1 cellular context compared by ENCODE assay signal in genomic region chr7:64562621-64563275, GRCh38.
A peak's percentile ranks its signal among the peaks of the same experiment; 100 is the strongest.
TF ChIP-seq lines count a peak whose summit lies in the region.

Gene ZNF680, minus strand, starts transcription at chr7:64563071. Its CDS starts 117 bp downstream, at chr7:64562954.

TF ChIP-seq in GM12878, 131 proteins besides CTCF, POLR2A, EP300 and RAD21 (continued from another document and continues in another):
- TF ChIP-seq, protein P1, sequence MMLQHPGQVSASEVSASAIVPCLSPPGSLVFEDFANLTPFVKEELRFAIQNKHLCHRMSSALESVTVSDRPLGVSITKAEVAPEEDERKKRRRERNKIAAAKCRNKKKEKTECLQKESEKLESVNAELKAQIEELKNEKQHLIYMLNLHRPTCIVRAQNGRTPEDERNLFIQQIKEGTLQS (IDR thresholded peaks at IDR 0.05; ENCODE audit: borderline replicate concordance, extremely low read depth, low read depth, low read length) = no peak
- TF ChIP-seq ELK1 (IDR thresholded peaks at IDR 0.05; ENCODE audit: low read depth, low read length) = no peak
- no peak for TF ChIP-seq ZZZ3 (IDR thresholded peaks at IDR 0.05; ENCODE audit: control insufficient read depth, insufficient read length, low read depth)
- TF ChIP-seq CEBPB (IDR thresholded peaks at IDR 0.05; ENCODE audit: borderline replicate concordance in 1 of 2, low read depth in 2 of 2, low read length in 2 of 2) = no peak
- no peak for TF ChIP-seq PAX8 (IDR thresholded peaks at IDR 0.05)
- 0 out of 2 replicates have a peak, but pooled peaks have one; percentile 35 for TF ChIP-seq ZNF207 (IDR thresholded peaks at IDR 0.05; ENCODE audit: borderline replicate concordance)
- TF ChIP-seq ESRRA (IDR thresholded peaks at IDR 0.05; ENCODE audit: low read length) = no peak
- TF ChIP-seq ZNF384 (IDR thresholded peaks at IDR 0.05; ENCODE audit: borderline replicate concordance, low read depth, low read length) = no peak
- no peak for TF ChIP-seq EGR1 (IDR thresholded peaks at IDR 0.05; ENCODE audit: borderline replicate concordance in 1 of 2, low read depth in 2 of 2, low read length in 2 of 2)
- peak; percentile 26 for TF ChIP-seq E2F8 (IDR thresholded peaks at IDR 0.05; ENCODE audit: low read depth, partially characterized antibody)
- TF ChIP-seq SKIL (IDR thresholded peaks at IDR 0.05; ENCODE audit: low read depth, poor library complexity, severe bottlenecking) = no peak
- 0 out of 2 replicates have a peak, but pooled peaks have one; percentile 33 for TF ChIP-seq MLLT1 (IDR thresholded peaks at IDR 0.05)
- no peak for TF ChIP-seq HDAC6 (IDR thresholded peaks at IDR 0.05; ENCODE audit: unreplicated experiment)
- no peak for TF ChIP-seq FOXK2 (IDR thresholded peaks at IDR 0.05)
- no peak for TF ChIP-seq TARDBP (IDR thresholded peaks at IDR 0.05; ENCODE audit: borderline replicate concordance)
- TF ChIP-seq YY1 (IDR thresholded peaks at IDR 0.05; ENCODE audit: low read depth, low read length) = peak; percentile 84
- TF ChIP-seq RCOR1 (conservative IDR thresholded peaks at IDR 0.05; ENCODE audit: low read depth, low read length) = no peak
- TF ChIP-seq MEF2A (IDR thresholded peaks at IDR 0.05; ENCODE audit: insufficient read depth, low read depth, low read length) = no peak
- no peak for TF ChIP-seq MYC (IDR thresholded peaks at IDR 0.05; ENCODE audit: insufficient read depth, insufficient read length, insufficient replicate concordance, low read length, severe bottlenecking)
- TF ChIP-seq NR2C2 (IDR thresholded peaks at IDR 0.05; ENCODE audit: borderline replicate concordance, control insufficient read depth, insufficient read length, low read depth) = no peak
- TF ChIP-seq, protein P2, sequence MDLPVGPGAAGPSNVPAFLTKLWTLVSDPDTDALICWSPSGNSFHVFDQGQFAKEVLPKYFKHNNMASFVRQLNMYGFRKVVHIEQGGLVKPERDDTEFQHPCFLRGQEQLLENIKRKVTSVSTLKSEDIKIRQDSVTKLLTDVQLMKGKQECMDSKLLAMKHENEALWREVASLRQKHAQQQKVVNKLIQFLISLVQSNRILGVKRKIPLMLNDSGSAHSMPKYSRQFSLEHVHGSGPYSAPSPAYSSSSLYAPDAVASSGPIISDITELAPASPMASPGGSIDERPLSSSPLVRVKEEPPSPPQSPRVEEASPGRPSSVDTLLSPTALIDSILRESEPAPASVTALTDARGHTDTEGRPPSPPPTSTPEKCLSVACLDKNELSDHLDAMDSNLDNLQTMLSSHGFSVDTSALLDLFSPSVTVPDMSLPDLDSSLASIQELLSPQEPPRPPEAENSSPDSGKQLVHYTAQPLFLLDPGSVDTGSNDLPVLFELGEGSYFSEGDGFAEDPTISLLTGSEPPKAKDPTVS (IDR thresholded peaks at IDR 0.05; ENCODE audit: low read depth, low read length) = no peak
- no peak for TF ChIP-seq BCL3 (IDR thresholded peaks at IDR 0.05; ENCODE audit: borderline replicate concordance, insufficient read depth, low read depth, low read length, poor library complexity, severe bottlenecking)
- TF ChIP-seq CBX3 (IDR thresholded peaks at IDR 0.05; ENCODE audit: borderline replicate concordance, low read depth) = no peak
- TF ChIP-seq, protein P3, sequence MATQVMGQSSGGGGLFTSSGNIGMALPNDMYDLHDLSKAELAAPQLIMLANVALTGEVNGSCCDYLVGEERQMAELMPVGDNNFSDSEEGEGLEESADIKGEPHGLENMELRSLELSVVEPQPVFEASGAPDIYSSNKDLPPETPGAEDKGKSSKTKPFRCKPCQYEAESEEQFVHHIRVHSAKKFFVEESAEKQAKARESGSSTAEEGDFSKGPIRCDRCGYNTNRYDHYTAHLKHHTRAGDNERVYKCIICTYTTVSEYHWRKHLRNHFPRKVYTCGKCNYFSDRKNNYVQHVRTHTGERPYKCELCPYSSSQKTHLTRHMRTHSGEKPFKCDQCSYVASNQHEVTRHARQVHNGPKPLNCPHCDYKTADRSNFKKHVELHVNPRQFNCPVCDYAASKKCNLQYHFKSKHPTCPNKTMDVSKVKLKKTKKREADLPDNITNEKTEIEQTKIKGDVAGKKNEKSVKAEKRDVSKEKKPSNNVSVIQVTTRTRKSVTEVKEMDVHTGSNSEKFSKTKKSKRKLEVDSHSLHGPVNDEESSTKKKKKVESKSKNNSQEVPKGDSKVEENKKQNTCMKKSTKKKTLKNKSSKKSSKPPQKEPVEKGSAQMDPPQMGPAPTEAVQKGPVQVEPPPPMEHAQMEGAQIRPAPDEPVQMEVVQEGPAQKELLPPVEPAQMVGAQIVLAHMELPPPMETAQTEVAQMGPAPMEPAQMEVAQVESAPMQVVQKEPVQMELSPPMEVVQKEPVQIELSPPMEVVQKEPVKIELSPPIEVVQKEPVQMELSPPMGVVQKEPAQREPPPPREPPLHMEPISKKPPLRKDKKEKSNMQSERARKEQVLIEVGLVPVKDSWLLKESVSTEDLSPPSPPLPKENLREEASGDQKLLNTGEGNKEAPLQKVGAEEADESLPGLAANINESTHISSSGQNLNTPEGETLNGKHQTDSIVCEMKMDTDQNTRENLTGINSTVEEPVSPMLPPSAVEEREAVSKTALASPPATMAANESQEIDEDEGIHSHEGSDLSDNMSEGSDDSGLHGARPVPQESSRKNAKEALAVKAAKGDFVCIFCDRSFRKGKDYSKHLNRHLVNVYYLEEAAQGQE (IDR thresholded peaks at IDR 0.05; ENCODE audit: low read depth, low read length) = no peak
- TF ChIP-seq PAX5 (IDR thresholded peaks at IDR 0.05; ENCODE audit: borderline replicate concordance, low read depth, low read length) = no peak
- TF ChIP-seq BHLHE40 (IDR thresholded peaks at IDR 0.05; ENCODE audit: borderline replicate concordance in 1 of 2, low read depth in 2 of 2, low read length in 1 of 2) = no peak
- TF ChIP-seq, protein P4, sequence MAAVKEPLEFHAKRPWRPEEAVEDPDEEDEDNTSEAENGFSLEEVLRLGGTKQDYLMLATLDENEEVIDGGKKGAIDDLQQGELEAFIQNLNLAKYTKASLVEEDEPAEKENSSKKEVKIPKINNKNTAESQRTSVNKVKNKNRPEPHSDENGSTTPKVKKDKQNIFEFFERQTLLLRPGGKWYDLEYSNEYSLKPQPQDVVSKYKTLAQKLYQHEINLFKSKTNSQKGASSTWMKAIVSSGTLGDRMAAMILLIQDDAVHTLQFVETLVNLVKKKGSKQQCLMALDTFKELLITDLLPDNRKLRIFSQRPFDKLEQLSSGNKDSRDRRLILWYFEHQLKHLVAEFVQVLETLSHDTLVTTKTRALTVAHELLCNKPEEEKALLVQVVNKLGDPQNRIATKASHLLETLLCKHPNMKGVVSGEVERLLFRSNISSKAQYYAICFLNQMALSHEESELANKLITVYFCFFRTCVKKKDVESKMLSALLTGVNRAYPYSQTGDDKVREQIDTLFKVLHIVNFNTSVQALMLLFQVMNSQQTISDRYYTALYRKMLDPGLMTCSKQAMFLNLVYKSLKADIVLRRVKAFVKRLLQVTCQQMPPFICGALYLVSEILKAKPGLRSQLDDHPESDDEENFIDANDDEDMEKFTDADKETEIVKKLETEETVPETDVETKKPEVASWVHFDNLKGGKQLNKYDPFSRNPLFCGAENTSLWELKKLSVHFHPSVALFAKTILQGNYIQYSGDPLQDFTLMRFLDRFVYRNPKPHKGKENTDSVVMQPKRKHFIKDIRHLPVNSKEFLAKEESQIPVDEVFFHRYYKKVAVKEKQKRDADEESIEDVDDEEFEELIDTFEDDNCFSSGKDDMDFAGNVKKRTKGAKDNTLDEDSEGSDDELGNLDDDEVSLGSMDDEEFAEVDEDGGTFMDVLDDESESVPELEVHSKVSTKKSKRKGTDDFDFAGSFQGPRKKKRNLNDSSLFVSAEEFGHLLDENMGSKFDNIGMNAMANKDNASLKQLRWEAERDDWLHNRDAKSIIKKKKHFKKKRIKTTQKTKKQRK (IDR thresholded peaks at IDR 0.05; ENCODE audit: low read depth, low read length) = 0 out of 2 replicates have a peak, but pooled peaks have one; percentile 13
- TF ChIP-seq CUX1 (IDR thresholded peaks at IDR 0.05; ENCODE audit: insufficient replicate concordance, low read depth, low read length) = no peak
